ENCODE assay signal across 1 cellular context in genomic region chr5:759111-759741, GRCh38.
TF ChIP-seq lines count a peak whose summit lies in the region.

No MANE protein-coding gene starts in this region.

TF ChIP-seq in SK-N-SH, 30 proteins besides CTCF, POLR2A, EP300 and RAD21 (continued from another document):
- TF ChIP-seq IRF3 (IDR thresholded peaks at IDR 0.05; ENCODE audit: low read depth, low read length), result no peak
- no peak for TF ChIP-seq FOSL2 (IDR thresholded peaks at IDR 0.05; ENCODE audit: borderline replicate concordance, low read depth)
- TF ChIP-seq SIN3A (IDR thresholded peaks at IDR 0.05; ENCODE audit: borderline replicate concordance, low read depth, low read length), result no peak
- TF ChIP-seq USF1 (IDR thresholded peaks at IDR 0.05; ENCODE audit: borderline replicate concordance, low read depth), result no peak
- no peak for TF ChIP-seq USF2 (IDR thresholded peaks at IDR 0.05; ENCODE audit: borderline replicate concordance, low read depth, low read length)
- no peak for TF ChIP-seq GATA2 (CRISPR knock-in tag; IDR thresholded peaks at IDR 0.05)
- no peak for TF ChIP-seq TCF12 (IDR thresholded peaks at IDR 0.05)
- no peak for TF ChIP-seq RXRA (IDR thresholded peaks at IDR 0.05; ENCODE audit: borderline replicate concordance, low read depth)
